3 cellular contexts compared by ENCODE assay signal in genomic region chr12:108087900-108088299, GRCh38.
A peak's percentile ranks its signal among the peaks of the same experiment; 100 is the strongest.
TF ChIP-seq lines count a peak whose summit lies in the region.

No MANE protein-coding gene starts in this region.

TF ChIP-seq in HepG2, 621 proteins besides CTCF, POLR2A, EP300 and RAD21:
- TF ChIP-seq ZNF615 (CRISPR knock-in tag; IDR thresholded peaks at IDR 0.05; ENCODE audit: borderline replicate concordance) (peak; percentile 97), ATF7-NPFF (CRISPR knock-in tag; IDR thresholded peaks at IDR 0.05; ENCODE audit: low read depth) (no peak)

TF ChIP-seq in HEK293, 187 proteins besides CTCF, POLR2A, EP300 and RAD21:
- TF ChIP-seq SETDB1 (IDR thresholded peaks at IDR 0.05; ENCODE audit: insufficient read length, low read length), result peak; percentile 56
- no peak for TF ChIP-seq ZNF610 (tag by site-specific recombination; IDR thresholded peaks at IDR 0.05; ENCODE audit: borderline replicate concordance)
TF ChIP-seq in HEK293: peak in this region for 1.

TF ChIP-seq in K562, 482 proteins besides CTCF, POLR2A, EP300 and RAD21:
- TF ChIP-seq CBX3 (IDR thresholded peaks at IDR 0.05; ENCODE audit: borderline replicate concordance in 1 of 2, low read length in 2 of 2) (peak in 1 of 2 experiments; percentile 51; a peak in 1 of 3 replicates), CBX5 (IDR thresholded peaks at IDR 0.05; ENCODE audit: borderline replicate concordance, low read depth) (0 out of 2 replicates have a peak, but pooled peaks have one; percentile 60), TRIM28 (IDR thresholded peaks at IDR 0.05) (peak; percentile 62; the same call in 1 of the 2 replicates), RBM14 (IDR thresholded peaks at IDR 0.05; ENCODE audit: borderline replicate concordance, insufficient read depth, low read depth, low read length) (no peak), TCF3 (CRISPR knock-in tag; IDR thresholded peaks at IDR 0.05) (0 out of 2 replicates have a peak, but pooled peaks have one; percentile 23), ERF (CRISPR knock-in tag; IDR thresholded peaks at IDR 0.05) (no peak), CBFA2T3 (IDR thresholded peaks at IDR 0.05) (peak; percentile 36; the same call in 1 of the 2 replicates)
